In genomic region chr19:13154911-13155471, GRCh38 we compare ENCODE assay signal across 1 cellular context.
TF ChIP-seq lines count a peak whose summit lies in the region.

No MANE protein-coding gene starts in this region.

TF ChIP-seq in HEK293, 187 proteins besides CTCF, POLR2A, EP300 and RAD21 (continued from another document and continues in another):
- no peak for TF ChIP-seq ZBTB17 (tag by site-specific recombination; IDR thresholded peaks at IDR 0.05)
- no peak for TF ChIP-seq ZNF133 (tag by site-specific recombination; IDR thresholded peaks at IDR 0.05)
- TF ChIP-seq ZNF341 (tag by site-specific recombination; IDR thresholded peaks at IDR 0.05; ENCODE audit: low read depth), result no peak
- no peak for TF ChIP-seq EGR2 (tag by site-specific recombination; IDR thresholded peaks at IDR 0.05; ENCODE audit: low read depth)
- TF ChIP-seq SP2 (tag by site-specific recombination; IDR thresholded peaks at IDR 0.05), result no peak
- no peak; the same call in 1 of the 2 replicates for TF ChIP-seq KLF9 (tag by site-specific recombination; IDR thresholded peaks at IDR 0.05; ENCODE audit: low read depth)
- no peak for TF ChIP-seq ZNF677 (tag by site-specific recombination; IDR thresholded peaks at IDR 0.05)
- no peak for TF ChIP-seq ZNF398 (tag by site-specific recombination; IDR thresholded peaks at IDR 0.05)
- TF ChIP-seq PRDM1 (tag by site-specific recombination; IDR thresholded peaks at IDR 0.05), result no peak
- no peak for TF ChIP-seq ZNF670 (tag by site-specific recombination; IDR thresholded peaks at IDR 0.05; ENCODE audit: low read depth)
- no peak for TF ChIP-seq OSR2 (tag by site-specific recombination; IDR thresholded peaks at IDR 0.05)
- TF ChIP-seq, protein P1, sequence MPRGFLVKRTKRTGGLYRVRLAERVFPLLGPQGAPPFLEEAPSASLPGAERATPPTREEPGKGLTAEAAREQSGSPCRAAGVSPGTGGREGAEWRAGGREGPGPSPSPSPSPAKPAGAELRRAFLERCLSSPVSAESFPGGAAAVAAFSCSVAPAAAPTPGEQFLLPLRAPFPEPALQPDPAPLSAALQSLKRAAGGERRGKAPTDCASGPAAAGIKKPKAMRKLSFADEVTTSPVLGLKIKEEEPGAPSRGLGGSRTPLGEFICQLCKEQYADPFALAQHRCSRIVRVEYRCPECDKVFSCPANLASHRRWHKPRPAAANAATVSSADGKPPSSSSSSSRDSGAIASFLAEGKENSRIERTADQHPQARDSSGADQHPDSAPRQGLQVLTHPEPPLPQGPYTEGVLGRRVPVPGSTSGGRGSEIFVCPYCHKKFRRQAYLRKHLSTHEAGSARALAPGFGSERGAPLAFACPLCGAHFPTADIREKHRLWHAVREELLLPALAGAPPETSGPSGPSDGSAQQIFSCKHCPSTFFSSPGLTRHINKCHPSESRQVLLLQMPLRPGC (tag by site-specific recombination; IDR thresholded peaks at IDR 0.05), result no peak
- TF ChIP-seq RBAK (tag by site-specific recombination; IDR thresholded peaks at IDR 0.05), result no peak
- peak; percentile 33 for TF ChIP-seq SP7 (tag by site-specific recombination; IDR thresholded peaks at IDR 0.05)
- no peak for TF ChIP-seq ZIC2 (tag by site-specific recombination; IDR thresholded peaks at IDR 0.05)
- TF ChIP-seq ZBTB21 (tag by site-specific recombination; IDR thresholded peaks at IDR 0.05), result 0 out of 2 replicates have a peak, but pooled peaks have one; percentile 10
- no peak for TF ChIP-seq ZNF362 (tag by site-specific recombination; IDR thresholded peaks at IDR 0.05)
- no peak for TF ChIP-seq ZNF518A (tag by site-specific recombination; conservative IDR thresholded peaks at IDR 0.05; ENCODE audit: low read depth)
- TF ChIP-seq ZNF140 (tag by site-specific recombination; IDR thresholded peaks at IDR 0.05), result no peak
- TF ChIP-seq MZF1 (tag by site-specific recombination; IDR thresholded peaks at IDR 0.05; ENCODE audit: borderline replicate concordance), result 0 out of 2 replicates have a peak, but pooled peaks have one; percentile 31
- TF ChIP-seq, protein P2, sequence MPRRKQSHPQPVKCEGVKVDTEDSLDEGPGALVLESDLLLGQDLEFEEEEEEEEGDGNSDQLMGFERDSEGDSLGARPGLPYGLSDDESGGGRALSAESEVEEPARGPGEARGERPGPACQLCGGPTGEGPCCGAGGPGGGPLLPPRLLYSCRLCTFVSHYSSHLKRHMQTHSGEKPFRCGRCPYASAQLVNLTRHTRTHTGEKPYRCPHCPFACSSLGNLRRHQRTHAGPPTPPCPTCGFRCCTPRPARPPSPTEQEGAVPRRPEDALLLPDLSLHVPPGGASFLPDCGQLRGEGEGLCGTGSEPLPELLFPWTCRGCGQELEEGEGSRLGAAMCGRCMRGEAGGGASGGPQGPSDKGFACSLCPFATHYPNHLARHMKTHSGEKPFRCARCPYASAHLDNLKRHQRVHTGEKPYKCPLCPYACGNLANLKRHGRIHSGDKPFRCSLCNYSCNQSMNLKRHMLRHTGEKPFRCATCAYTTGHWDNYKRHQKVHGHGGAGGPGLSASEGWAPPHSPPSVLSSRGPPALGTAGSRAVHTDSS (tag by site-specific recombination; IDR thresholded peaks at IDR 0.05), result no peak
- no peak for TF ChIP-seq HOXC10 (CRISPR knock-in tag; IDR thresholded peaks at IDR 0.05)
- TF ChIP-seq ZFP69B (tag by site-specific recombination; IDR thresholded peaks at IDR 0.05), result peak; percentile 16; the same call in 1 of the 2 replicates
- TF ChIP-seq ZNF629 (tag by site-specific recombination; IDR thresholded peaks at IDR 0.05), result peak; percentile 22; the same call in 1 of the 2 replicates
- TF ChIP-seq ZBTB20 (tag by site-specific recombination; IDR thresholded peaks at IDR 0.05), result peak; percentile 78; the same call in 1 of the 2 replicates
- TF ChIP-seq, protein P3, sequence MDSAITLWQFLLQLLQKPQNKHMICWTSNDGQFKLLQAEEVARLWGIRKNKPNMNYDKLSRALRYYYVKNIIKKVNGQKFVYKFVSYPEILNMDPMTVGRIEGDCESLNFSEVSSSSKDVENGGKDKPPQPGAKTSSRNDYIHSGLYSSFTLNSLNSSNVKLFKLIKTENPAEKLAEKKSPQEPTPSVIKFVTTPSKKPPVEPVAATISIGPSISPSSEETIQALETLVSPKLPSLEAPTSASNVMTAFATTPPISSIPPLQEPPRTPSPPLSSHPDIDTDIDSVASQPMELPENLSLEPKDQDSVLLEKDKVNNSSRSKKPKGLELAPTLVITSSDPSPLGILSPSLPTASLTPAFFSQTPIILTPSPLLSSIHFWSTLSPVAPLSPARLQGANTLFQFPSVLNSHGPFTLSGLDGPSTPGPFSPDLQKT (IDR thresholded peaks at IDR 0.05; ENCODE audit: borderline replicate concordance, low read depth, low read length), result no peak
- no peak for TF ChIP-seq ZNF311 (tag by site-specific recombination; IDR thresholded peaks at IDR 0.05; ENCODE audit: borderline replicate concordance)
- TF ChIP-seq ZNF692 (tag by site-specific recombination; IDR thresholded peaks at IDR 0.05), result peak; percentile 75
- 0 out of 2 replicates have a peak, but pooled peaks have one; percentile 37 for TF ChIP-seq ZNF639 (tag by site-specific recombination; IDR thresholded peaks at IDR 0.05)
- no peak for TF ChIP-seq ZNF48 (tag by site-specific recombination; IDR thresholded peaks at IDR 0.05)
- no peak for TF ChIP-seq ZBTB11 (tag by site-specific recombination; conservative IDR thresholded peaks at IDR 0.05; ENCODE audit: low read depth)
- peak; percentile 25; the same call in 1 of the 2 replicates for TF ChIP-seq YY1 (tag by site-specific recombination; IDR thresholded peaks at IDR 0.05)
- 0 out of 2 replicates have a peak, but pooled peaks have one; percentile 10 for TF ChIP-seq KLF8 (tag by site-specific recombination; IDR thresholded peaks at IDR 0.05)
- TF ChIP-seq ZNF654 (tag by site-specific recombination; IDR thresholded peaks at IDR 0.05; ENCODE audit: low read depth), result no peak
- peak; percentile 31 for TF ChIP-seq ZNF623 (tag by site-specific recombination; IDR thresholded peaks at IDR 0.05)
- no peak; the same call in 1 of the 2 replicates for TF ChIP-seq TRIM28 (IDR thresholded peaks at IDR 0.05; ENCODE audit: borderline replicate concordance, low read length)
- peak; percentile 63; the same call in 1 of the 2 replicates for TF ChIP-seq ZNF394 (tag by site-specific recombination; IDR thresholded peaks at IDR 0.05; ENCODE audit: borderline replicate concordance)
- TF ChIP-seq GFI1B (tag by site-specific recombination; IDR thresholded peaks at IDR 0.05), result no peak
- 0 out of 2 replicates have a peak, but pooled peaks have one; percentile 13 for TF ChIP-seq ZNF558 (tag by site-specific recombination; IDR thresholded peaks at IDR 0.05)
